Comparison of ENCODE assay signal across 8 cellular contexts in the genomic region with DNA sequence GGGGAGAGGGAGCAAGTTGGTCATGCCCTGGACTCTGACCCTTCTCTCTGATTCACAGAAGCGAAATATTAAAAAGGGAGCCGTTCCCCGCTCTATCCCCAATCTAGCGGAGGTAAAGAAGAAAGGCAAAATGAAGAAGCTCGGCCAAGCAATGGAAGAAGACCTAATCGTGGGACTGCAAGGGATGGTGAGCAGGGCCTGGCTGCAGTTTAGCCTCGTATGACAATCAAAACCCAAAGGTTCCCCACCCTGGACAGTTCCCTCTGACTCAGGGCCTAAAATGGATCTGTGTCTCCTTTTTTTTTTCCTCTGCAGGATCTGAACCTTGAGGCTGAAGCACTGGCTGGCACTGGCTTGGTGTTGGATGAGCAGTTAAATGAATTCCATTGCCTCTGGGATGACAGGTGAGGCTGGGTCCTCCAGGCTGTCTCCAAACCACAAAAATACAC. TPM values are rescaled to one million over a fixed set of nuclear protein-coding genes. Genes with fewer than 3 reads are reported as not detected.
A peak's percentile ranks its signal among the peaks of the same experiment; 100 is the strongest.
DNase-seq lines count a peak whose midpoint lies in the region; ATAC-seq, FAIRE-seq and TF ChIP-seq lines count a peak whose summit lies in the region.

No MANE protein-coding gene starts in this region.

- H3K36me3 ChIP-seq in kidney (ENCODE audit: control insufficient read depth in 1 of 2, insufficient read depth in 2 of 2, low read length in 2 of 2) (peaks cover 0 to 4% of the 10 kb centered on the region in 2 donors), suprapubic skin (peaks cover 6% of the 10 kb centered on the region)

- no peak for TF ChIP-seq EP300 in suprapubic skin (IDR thresholded peaks at IDR 0.05)

- H3K4me1 ChIP-seq in kidney (ENCODE audit: control insufficient read depth in 1 of 2, insufficient read depth in 1 of 2, low read depth in 1 of 2, low read length in 2 of 2): peaks cover 2 to 5% of the 10 kb centered on the region in 2 donors
- H3K4me1 ChIP-seq in suprapubic skin: peaks cover 8% of the 10 kb centered on the region

- H3K9me3 ChIP-seq in kidney (ENCODE audit: control insufficient read depth in 1 of 2, low read length in 2 of 2) (no peaks in the 10 kb centered on the region), suprapubic skin (no peaks in the 10 kb centered on the region)

- peak overlapping the region in 1 of 2 donors; percentile 65 for H3K9ac ChIP-seq in kidney (ENCODE audit: low read length in 2 of 2)

- peak overlapping the region; percentile 98 for H3K27ac Mint-ChIP-seq in activated CD4-positive, alpha-beta T cell treated with anti-CD3 and anti-CD28 coated beads for 36 hours
- peak overlapping the region; percentile 98 for H3K27ac Mint-ChIP-seq in activated naive CD8-positive, alpha-beta T cell

- H3K4me3 ChIP-seq in kidney (ENCODE audit: low read length in 2 of 2): peak overlapping the region; percentile 64 to 68
- peak overlapping the region; percentile 57 for H3K4me3 ChIP-seq in suprapubic skin

- no peak for TF ChIP-seq CTCF in kidney (IDR thresholded peaks at IDR 0.05; ENCODE audit: borderline replicate concordance, extremely low read depth, insufficient read depth)
- TF ChIP-seq CTCF in suprapubic skin (IDR thresholded peaks at IDR 0.05): no peak

- H3K4me3 Mint-ChIP-seq in activated CD4-positive, alpha-beta T cell treated with anti-CD3 and anti-CD28 coated beads for 36 hours: peak overlapping the region; percentile 90
- peak overlapping the region; percentile 96 for H3K4me3 Mint-ChIP-seq in activated naive CD8-positive, alpha-beta T cell

- H3K27me3 Mint-ChIP-seq in activated CD4-positive, alpha-beta T cell treated with anti-CD3 and anti-CD28 coated beads for 36 hours: no peaks in the 10 kb centered on the region
- H3K27me3 Mint-ChIP-seq in activated naive CD8-positive, alpha-beta T cell: no peaks in the 10 kb centered on the region

- H3K27me3 ChIP-seq in suprapubic skin: no peaks in the 10 kb centered on the region

- POLR2A ChIA-PET in activated CD4-positive, alpha-beta T cell treated with anti-CD3 and anti-CD28 coated beads for 36 hours (lab: Charles Lee): no interaction called here

- H3K27ac ChIP-seq in kidney (ENCODE audit: low read depth in 2 of 2, low read length in 2 of 2): peak overlapping the region; percentile 95 to 96
- H3K27ac ChIP-seq in suprapubic skin: peak overlapping the region; percentile 94

- peaks cover 7% of the 10 kb centered on the region for H3K36me3 Mint-ChIP-seq in activated CD4-positive, alpha-beta T cell treated with anti-CD3 and anti-CD28 coated beads for 36 hours (ENCODE audit: low read depth)
- H3K36me3 Mint-ChIP-seq in activated naive CD8-positive, alpha-beta T cell: no peaks in the 10 kb centered on the region

- CTCF ChIA-PET in activated CD4-positive, alpha-beta T cell treated with anti-CD3 and anti-CD28 coated beads for 36 hours (lab: Charles Lee): no interaction called here

- TF ChIP-seq POLR2A in suprapubic skin (IDR thresholded peaks at IDR 0.05): no peak

- ATAC-seq in activated CD4-positive, alpha-beta T cell treated with anti-CD3 and anti-CD28 coated beads for 36 hours: no peak
- ATAC-seq in HG02970 (IDR thresholded peaks at IDR 0.05; ENCODE audit: low FRiP score, unreplicated experiment): no peak
- no peak for ATAC-seq in HG03469 (IDR thresholded peaks at IDR 0.05; ENCODE audit: unreplicated experiment)

- no peaks in the 10 kb centered on the region for H3K9me3 Mint-ChIP-seq in activated CD4-positive, alpha-beta T cell treated with anti-CD3 and anti-CD28 coated beads for 36 hours (ENCODE audit: low read depth)
- no peaks in the 10 kb centered on the region for H3K9me3 Mint-ChIP-seq in activated naive CD8-positive, alpha-beta T cell (ENCODE audit: low read depth)

- intact Hi-C loops in activated CD4-positive, alpha-beta T cell treated with anti-CD3 and anti-CD28 coated beads for 36 hours (cut with DNase I, micrococcal nuclease): loop anchor here (1.0 to 10.0 kb wide), 11 partner anchors 108 to 1148 kb away; a partner anchor contains a TSS
- intact Hi-C loops in kidney (cut with DNase I): no loop called here

- 63% methylated on average over 7 of the region's 7 CpGs for WGBS in suprapubic skin

- H3K4me1 Mint-ChIP-seq in activated CD4-positive, alpha-beta T cell treated with anti-CD3 and anti-CD28 coated beads for 36 hours: peaks cover 20% of the 10 kb centered on the region
- peaks cover 21% of the 10 kb centered on the region for H3K4me1 Mint-ChIP-seq in activated naive CD8-positive, alpha-beta T cell (ENCODE audit: low read depth)

- no peak for DNase-seq in activated CD4-positive, alpha-beta T cell treated with anti-CD3 and anti-CD28 coated beads for 36 hours
- no peak for DNase-seq in activated CD4-positive, alpha-beta T cell treated with anti-CD3 and anti-CD28 coated beads, Interleukin-2, amount 50 U/mL, for 4 hours
- DNase-seq in kidney (no peak), suprapubic skin (ENCODE audit: low spot score in 2 of 2) (no peak), HuH-7.5 (ENCODE audit: low spot score) (no peak)

- FAIRE-seq in kidney (lab: Jason Lieb, UNC): no peak

RNA-seq across cellular contexts. Expression of a gene that starts 1.0 kb away (rescaled TPM):
- total RNA-seq in activated CD4-positive, alpha-beta T cell treated with anti-CD3 and anti-CD28 coated beads for 36 hours: 10 to 100 TPM; 59.2 to 69.7 TPM
- total RNA-seq in kidney (96.9 TPM), suprapubic skin (100 to 1,000 TPM in 1 of 4 donors, 10 to 100 TPM in 3; 67.3 to 129 (median 93.2) TPM)
- polyA plus RNA-seq in kidney (ENCODE audit: insufficient read depth, low read depth, low replicate concordance): 123 TPM

RNA-seq across cellular contexts. Expression of a gene that starts 16.4 kb away (rescaled TPM):
- total RNA-seq in activated CD4-positive, alpha-beta T cell treated with anti-CD3 and anti-CD28 coated beads for 36 hours: not detected
- 0.60 TPM for total RNA-seq in kidney
- polyA plus RNA-seq in kidney (ENCODE audit: insufficient read depth, low read depth, low replicate concordance): not detected
- not detected for total RNA-seq in suprapubic skin

RNA-seq across cellular contexts. Expression of a gene that starts 23.5 kb away (rescaled TPM):
- total RNA-seq in activated CD4-positive, alpha-beta T cell treated with anti-CD3 and anti-CD28 coated beads for 36 hours: not detected
- total RNA-seq in kidney: 0.19 TPM
- 0.43 TPM for polyA plus RNA-seq in kidney (ENCODE audit: insufficient read depth, low read depth, low replicate concordance)
- not detected for total RNA-seq in suprapubic skin

RNA-seq across cellular contexts. Expression of a gene that starts 32.6 kb away (rescaled TPM):
- total RNA-seq in activated CD4-positive, alpha-beta T cell treated with anti-CD3 and anti-CD28 coated beads for 36 hours: 1 to 10 TPM; 1.3 TPM
- total RNA-seq in kidney (131 TPM), suprapubic skin (1 to 10 TPM; 1.5 to 9.0 (median 2.4) TPM)
- 331 TPM for polyA plus RNA-seq in kidney (ENCODE audit: insufficient read depth, low read depth, low replicate concordance)

RNA-seq across cellular contexts. Expression of a gene that starts 41.3 kb away (rescaled TPM):
- not detected for total RNA-seq in activated CD4-positive, alpha-beta T cell treated with anti-CD3 and anti-CD28 coated beads for 36 hours
- total RNA-seq in kidney (0.94 TPM), suprapubic skin (not detected)
- 12.6 TPM for polyA plus RNA-seq in kidney (ENCODE audit: insufficient read depth, low read depth, low replicate concordance)
